In the genomic region with DNA sequence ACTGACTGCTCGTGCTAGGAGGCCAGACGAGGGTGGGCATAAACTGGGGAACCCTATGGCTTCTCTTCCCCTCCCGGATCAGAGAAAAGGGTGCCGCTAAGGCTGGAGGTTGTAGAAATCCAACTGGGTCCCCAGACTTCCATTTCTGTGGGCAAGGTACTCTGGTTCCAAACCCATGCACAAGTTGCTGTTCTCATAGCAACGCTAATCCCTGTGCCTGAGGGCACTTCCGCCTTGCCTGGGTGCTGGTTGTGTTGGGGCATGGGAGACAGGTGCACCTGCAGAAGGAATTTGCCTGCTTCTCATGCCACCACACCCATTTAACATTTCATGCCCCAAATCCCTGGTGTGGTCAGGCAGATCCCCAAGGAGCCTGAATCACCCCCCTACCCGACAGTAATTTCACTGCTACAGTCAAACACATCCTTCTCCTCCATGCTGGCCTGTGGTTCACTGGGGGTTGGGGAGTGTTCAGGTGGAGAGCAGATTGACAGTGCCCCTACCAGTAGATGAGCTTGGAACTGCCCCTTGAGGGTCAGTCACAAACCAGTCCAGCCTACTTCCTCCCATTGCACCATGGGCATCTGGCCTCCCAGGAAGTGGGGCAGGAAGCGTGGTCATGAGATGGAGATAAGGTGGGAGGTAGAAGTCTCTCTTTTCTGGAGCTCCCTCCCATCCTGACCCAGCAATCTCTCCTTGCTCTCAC, we compare ENCODE assay signal across 8 cellular contexts. TPM values are rescaled to one million over a fixed set of nuclear protein-coding genes. Genes with fewer than 3 reads are reported as not detected.
DNase-seq lines count a peak whose midpoint lies in the region; ATAC-seq, FAIRE-seq and TF ChIP-seq lines count a peak whose summit lies in the region.

No MANE protein-coding gene starts in this region.

- FAIRE-seq in A549 (lab: Jason Lieb, UNC) = no peak

- TF ChIP-seq RAD21 in A549 (conservative IDR thresholded peaks at IDR 0.05 in 1 of 2, IDR thresholded peaks at IDR 0.05 in 1 of 2) = no peak

- DNase-seq in A549 (ENCODE audit: low read depth in 1 of 2, low spot score in 1 of 2) (no peak), G401 (ENCODE audit: low spot score) (peak; percentile 51), NCI-H1417 (lab: John Stamatoyannopoulos, UW) (peak; percentile 6 to 85 (median 71)), prostate gland (ENCODE audit: low spot score) (peak; percentile 43), DMS153 treated with DMSO at 0.1 percent for 48 hours (lab: John Stamatoyannopoulos, UW; ENCODE audit: unreplicated experiment) (no peak)
- peak; percentile 61 to 66 for DNase-seq in activated T-cell treated with anti-CD3 and anti-CD28 coated beads, Interleukin-2, amount 50 U/mL, for 48 hours

- no peak for TF ChIP-seq EP300 in A549 (IDR thresholded peaks at IDR 0.05)
- TF ChIP-seq EP300 in gastroesophageal sphincter (IDR thresholded peaks at IDR 0.05) = no peak

- H3K4me3 ChIP-seq in A549 = peak overlapping the region; percentile 86
- peak overlapping the region; percentile 92 to 100 for H3K4me3 ChIP-seq in gastroesophageal sphincter
- H3K4me3 ChIP-seq in prostate gland = peak overlapping the region; percentile 88 to 93

- TF ChIP-seq CTCF in A549 (IDR thresholded peaks at IDR 0.05) (no peak), gastroesophageal sphincter (IDR thresholded peaks at IDR 0.05) (no peak), prostate gland (IDR thresholded peaks at IDR 0.05) (peak in 1 of 4 experiments; percentile 2)

- intact Hi-C loops in prostate gland (cut with DNase I) = no loop called here

- TF ChIP-seq POLR2A in A549 (IDR thresholded peaks at IDR 0.05; ENCODE audit: low read length) (no peak), gastroesophageal sphincter (IDR thresholded peaks at IDR 0.05) (no peak), prostate gland (IDR thresholded peaks at IDR 0.05) (no peak)

- no peaks in the 10 kb centered on the region for H3K9me3 ChIP-seq in A549
- H3K9me3 ChIP-seq in gastroesophageal sphincter = no peaks in the 10 kb centered on the region
- no peaks in the 10 kb centered on the region for H3K9me3 ChIP-seq in prostate gland

- in situ Hi-C loops in G401 (cut with HindIII; ENCODE audit: low sequenced_read_pairs) = loop anchor here (10.0 to 25.0 kb wide), 2 partner anchors 94 to 204 kb away; partner anchors contain the start of genes MCAM, RPS25 and TRAPPC4

- H3K4me1 ChIP-seq in A549 = peaks cover 21% of the 10 kb centered on the region
- peaks cover 0 to 48% (median 13%) of the 10 kb centered on the region in 3 donors for H3K4me1 ChIP-seq in gastroesophageal sphincter
- no peaks in the 10 kb centered on the region for H3K4me1 ChIP-seq in prostate gland (replicated peaks)

- H3K4me2 ChIP-seq in A549 = peak overlapping the region; percentile 82

- peak overlapping the region; percentile 68 to 90 for H3K27ac ChIP-seq in A549
- peak overlapping the region in 3 of 4 donors; percentile 84 to 86 (median 86) for H3K27ac ChIP-seq in gastroesophageal sphincter
- H3K27ac ChIP-seq in prostate gland = peak overlapping the region; percentile 56 to 65

- CTCF ChIA-PET in A549 (lab: Yijun Ruan, JAX) = interaction anchor here (0.6 to 2.9 kb wide), 7 partner anchors 9 to 216 kb away, joined by 3 to 9 read pairs (median 4); a partner anchor contains a TSS

- 44% methylated on average over 8 of the region's 8 CpGs for WGBS in A549 (ENCODE audit: missing lambda C conversion rate)
- WGBS in gastroesophageal sphincter (ENCODE audit: low coverage in 1 of 2), 2 donors = 0% methylated on average over 2 of the region's 8 CpGs; no CpG with 5 or more reads in 1 of the 2 donors
- 20% methylated on average over 8 of the region's 8 CpGs for WGBS in prostate gland

- H3K36me3 ChIP-seq in gastroesophageal sphincter (peaks cover 0 to 29% of the 10 kb centered on the region in 2 donors), prostate gland (peaks cover 0 to 12% of the 10 kb centered on the region in 2 donors)

- POLR2A ChIA-PET in A549 (lab: Yijun Ruan, JAX) = interaction anchor here (2.0 kb wide), 1 partner anchor 13 kb away, joined by 11 read pairs; the partner anchor contains the start of gene HINFP

- ATAC-seq in A549 = no peak
- no peak for ATAC-seq in gastroesophageal sphincter
- ATAC-seq in HG03095 (IDR thresholded peaks at IDR 0.05; ENCODE audit: unreplicated experiment) = no peak

- no peaks in the 10 kb centered on the region for H3K27me3 ChIP-seq in gastroesophageal sphincter
- H3K27me3 ChIP-seq in prostate gland (replicated peaks; ENCODE audit: insufficient read depth) = no peaks in the 10 kb centered on the region

TF ChIP-seq in A549, 52 proteins besides CTCF, POLR2A, EP300 and RAD21 (continues in another document):
- no peak for TF ChIP-seq TP53 (CRISPR knock-in tag; IDR thresholded peaks at IDR 0.05)
- TF ChIP-seq ZNF302 (CRISPR knock-in tag; IDR thresholded peaks at IDR 0.05) = no peak
- TF ChIP-seq RCOR1 (IDR thresholded peaks at IDR 0.05; ENCODE audit: low read depth, low read length) = no peak
- no peak for TF ChIP-seq CHD4 (IDR thresholded peaks at IDR 0.05; ENCODE audit: borderline replicate concordance)
- TF ChIP-seq FOSB (CRISPR knock-in tag; IDR thresholded peaks at IDR 0.05) = no peak
- TF ChIP-seq, protein P1, sequence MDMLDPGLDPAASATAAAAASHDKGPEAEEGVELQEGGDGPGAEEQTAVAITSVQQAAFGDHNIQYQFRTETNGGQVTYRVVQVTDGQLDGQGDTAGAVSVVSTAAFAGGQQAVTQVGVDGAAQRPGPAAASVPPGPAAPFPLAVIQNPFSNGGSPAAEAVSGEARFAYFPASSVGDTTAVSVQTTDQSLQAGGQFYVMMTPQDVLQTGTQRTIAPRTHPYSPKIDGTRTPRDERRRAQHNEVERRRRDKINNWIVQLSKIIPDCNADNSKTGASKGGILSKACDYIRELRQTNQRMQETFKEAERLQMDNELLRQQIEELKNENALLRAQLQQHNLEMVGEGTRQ (IDR thresholded peaks at IDR 0.05) = no peak
- TF ChIP-seq, protein P2, sequence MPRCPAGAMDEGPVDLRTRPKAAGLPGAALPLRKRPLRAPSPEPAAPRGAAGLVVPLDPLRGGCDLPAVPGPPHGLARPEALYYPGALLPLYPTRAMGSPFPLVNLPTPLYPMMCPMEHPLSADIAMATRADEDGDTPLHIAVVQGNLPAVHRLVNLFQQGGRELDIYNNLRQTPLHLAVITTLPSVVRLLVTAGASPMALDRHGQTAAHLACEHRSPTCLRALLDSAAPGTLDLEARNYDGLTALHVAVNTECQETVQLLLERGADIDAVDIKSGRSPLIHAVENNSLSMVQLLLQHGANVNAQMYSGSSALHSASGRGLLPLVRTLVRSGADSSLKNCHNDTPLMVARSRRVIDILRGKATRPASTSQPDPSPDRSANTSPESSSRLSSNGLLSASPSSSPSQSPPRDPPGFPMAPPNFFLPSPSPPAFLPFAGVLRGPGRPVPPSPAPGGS (IDR thresholded peaks at IDR 0.05) = no peak
- TF ChIP-seq CEBPB (IDR thresholded peaks at IDR 0.05) = no peak

RNA-seq across cellular contexts. Expression of gene C2CD2L, which starts 1.2 kb away (rescaled TPM):
- polyA plus RNA-seq in A549 (2011; rRNA removed) (2.4 and 3.5 TPM in 2 replicates), A549 (2017; fragmentation: RNase III; extraction: RNeasy Plus Mini Kit Qiagen cat#74134 plus additional on column Dnase treatment) (4.1 to 4.8 TPM (median 4.2 TPM) in 3 replicates)
- 4.0 and 5.3 TPM in 2 replicates for polyA plus RNA-seq in A549 (2012; cell fraction: cytosol; rRNA removed)
- 13.3 and 14.2 TPM in 2 replicates for polyA plus RNA-seq in A549 (2012; cell fraction: nucleus; rRNA removed)
- polyA minus RNA-seq in A549 (2011; rRNA and poly(A)+ RNA removed) = 10.6 and 11.8 TPM in 2 replicates
- total RNA-seq in G401 (2014; rRNA removed; shearing (Covaris generic)) = 4.6 and 5.8 TPM in 2 replicates
- total RNA-seq in gastroesophageal sphincter (10 to 100 TPM in 1 of 4 donors, 1 to 10 TPM in 3; 3.4 to 13.3 (median 8.3) TPM), prostate gland (1 to 10 TPM; 5.1 to 9.0 TPM)

RNA-seq across cellular contexts. Expression of gene DPAGT1, which starts 6.7 kb away (rescaled TPM):
- 81.4 and 86.9 TPM in 2 replicates for polyA plus RNA-seq in A549 (2011; rRNA removed)
- 47.6 and 51.1 TPM in 2 replicates for polyA plus RNA-seq in A549 (2012; cell fraction: cytosol; rRNA removed)
- 128 and 131 TPM in 2 replicates for polyA plus RNA-seq in A549 (2012; cell fraction: nucleus; rRNA removed)
- 42.1 to 47.6 TPM (median 43.7 TPM) in 3 replicates for polyA plus RNA-seq in A549 (2017; fragmentation: RNase III; extraction: RNeasy Plus Mini Kit Qiagen cat#74134 plus additional on column Dnase treatment)
- 102 and 104 TPM in 2 replicates for polyA minus RNA-seq in A549 (2011; rRNA and poly(A)+ RNA removed)
- 4.0 and 4.7 TPM in 2 replicates for total RNA-seq in G401 (2014; rRNA removed; shearing (Covaris generic))
- 10 to 100 TPM; 10.7 to 28.1 (median 21.4) TPM for total RNA-seq in gastroesophageal sphincter
- 10 to 100 TPM; 39.6 to 49.6 TPM for total RNA-seq in prostate gland

RNA-seq across cellular contexts. Expression of gene HINFP, which starts 13.1 kb away (rescaled TPM):
- polyA plus RNA-seq in A549 (2011; rRNA removed) (13.0 and 16.3 TPM in 2 replicates), A549 (2017; fragmentation: RNase III; extraction: RNeasy Plus Mini Kit Qiagen cat#74134 plus additional on column Dnase treatment) (10.0 to 11.7 TPM (median 10.3 TPM) in 3 replicates)
- 11.6 and 14.6 TPM in 2 replicates for polyA plus RNA-seq in A549 (2012; cell fraction: cytosol; rRNA removed)
- 30.1 and 38.3 TPM in 2 replicates for polyA plus RNA-seq in A549 (2012; cell fraction: nucleus; rRNA removed)
- 19.5 and 31.3 TPM in 2 replicates for polyA minus RNA-seq in A549 (2011; rRNA and poly(A)+ RNA removed)
- 18.5 and 22.4 TPM in 2 replicates for total RNA-seq in G401 (2014; rRNA removed; shearing (Covaris generic))
- total RNA-seq in gastroesophageal sphincter (10 to 100 TPM; 19.0 to 30.2 (median 23.3) TPM), prostate gland (10 to 100 TPM; 22.1 to 41.7 TPM)

RNA-seq across cellular contexts. Expression of gene HMBS, which starts 23.6 kb away (rescaled TPM):
- 62.2 and 77.6 TPM in 2 replicates for polyA plus RNA-seq in A549 (2011; rRNA removed)
- 71.6 and 74.7 TPM in 2 replicates for polyA plus RNA-seq in A549 (2012; cell fraction: cytosol; rRNA removed)
- 83.1 and 86.5 TPM in 2 replicates for polyA plus RNA-seq in A549 (2012; cell fraction: nucleus; rRNA removed)
- 48.8 to 51.7 TPM (median 49.1 TPM) in 3 replicates for polyA plus RNA-seq in A549 (2017; fragmentation: RNase III; extraction: RNeasy Plus Mini Kit Qiagen cat#74134 plus additional on column Dnase treatment)
- 56.8 and 74.4 TPM in 2 replicates for polyA minus RNA-seq in A549 (2011; rRNA and poly(A)+ RNA removed)
- total RNA-seq in G401 (2014; rRNA removed; shearing (Covaris generic)) = 63.6 and 87.0 TPM in 2 replicates
- 10 to 100 TPM in 2 of 4 donors, 1 to 10 TPM in 2; 1.2 to 27.1 (median 9.8) TPM for total RNA-seq in gastroesophageal sphincter
- 10 to 100 TPM in 1 of 2 donors, 1 to 10 TPM in 1; 9.2 to 14.3 TPM for total RNA-seq in prostate gland

RNA-seq across cellular contexts. Expression of gene ABCG4, which starts 40.5 kb away (rescaled TPM):
- polyA plus RNA-seq in A549 (2011; rRNA removed) (0.10 and 0.25 TPM in 2 replicates), A549 (2017; fragmentation: RNase III; extraction: RNeasy Plus Mini Kit Qiagen cat#74134 plus additional on column Dnase treatment) (0.33 to 0.44 TPM (median 0.35 TPM) in 3 replicates)
- 0.17 and 0.30 TPM in 2 replicates for polyA plus RNA-seq in A549 (2012; cell fraction: cytosol; rRNA removed)
- polyA plus RNA-seq in A549 (2012; cell fraction: nucleus; rRNA removed) = 0.79 and 1.1 TPM in 2 replicates
- 0.39 and 0.54 TPM in 2 replicates for polyA minus RNA-seq in A549 (2011; rRNA and poly(A)+ RNA removed)
- 0.06 and 1.7 TPM in 2 replicates for total RNA-seq in G401 (2014; rRNA removed; shearing (Covaris generic))
- total RNA-seq in gastroesophageal sphincter (1 to 10 TPM in 1 of 4 donors, under 1 TPM in 2, not detected in 1; 0.20 to 1.1 (median 0.40) TPM), prostate gland (under 1 TPM in 1 of 2 donors, not detected in 1; 0.85 TPM)

Comparison
In these comparisons a context has a peak if more than half of its experiments do, and no peak if none do; other contexts are left out.
1. DNase-seq: peak in G401 (single experiment), NCI-H1417 (3 of 3), activated T-cell treated with anti-CD3 and anti-CD28 coated beads, Interleukin-2, amount 50 U/mL, for 48 hours (2 of 2) and prostate gland (single experiment); none in A549 (0 of 2) and DMS153 treated with DMSO at 0.1 percent for 48 hours (single experiment).
2. Peak in every context shown above with its lines, with median percentiles within 50 percentile points of each other: H3K27ac ChIP-seq and H3K4me3 ChIP-seq.